1 cellular context compared by ENCODE assay signal in the genomic region with DNA sequence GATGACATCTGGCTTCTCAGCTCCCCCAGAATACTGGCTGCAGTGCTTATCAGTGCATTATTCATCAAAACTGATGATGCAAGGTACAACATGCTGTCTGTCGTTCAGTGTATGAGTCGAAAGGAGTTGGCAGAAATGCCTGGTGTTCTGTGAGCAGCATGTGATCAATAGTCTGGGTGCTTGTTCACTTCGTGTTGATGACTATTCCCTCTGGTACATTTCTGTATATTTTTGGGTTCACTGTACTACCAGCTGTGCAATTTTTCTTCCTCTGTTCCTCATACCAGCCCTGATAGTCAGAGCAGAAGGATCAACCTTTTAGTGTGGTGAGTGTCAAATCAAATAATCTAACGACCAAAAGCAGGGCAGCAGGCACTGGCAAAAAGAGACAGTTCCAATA.
TF ChIP-seq lines count a peak whose summit lies in the region.

No MANE protein-coding gene starts in this region.

TF ChIP-seq in HepG2, 621 proteins besides CTCF, POLR2A, EP300 and RAD21 (continued from another document):
- TF ChIP-seq, protein P1, sequence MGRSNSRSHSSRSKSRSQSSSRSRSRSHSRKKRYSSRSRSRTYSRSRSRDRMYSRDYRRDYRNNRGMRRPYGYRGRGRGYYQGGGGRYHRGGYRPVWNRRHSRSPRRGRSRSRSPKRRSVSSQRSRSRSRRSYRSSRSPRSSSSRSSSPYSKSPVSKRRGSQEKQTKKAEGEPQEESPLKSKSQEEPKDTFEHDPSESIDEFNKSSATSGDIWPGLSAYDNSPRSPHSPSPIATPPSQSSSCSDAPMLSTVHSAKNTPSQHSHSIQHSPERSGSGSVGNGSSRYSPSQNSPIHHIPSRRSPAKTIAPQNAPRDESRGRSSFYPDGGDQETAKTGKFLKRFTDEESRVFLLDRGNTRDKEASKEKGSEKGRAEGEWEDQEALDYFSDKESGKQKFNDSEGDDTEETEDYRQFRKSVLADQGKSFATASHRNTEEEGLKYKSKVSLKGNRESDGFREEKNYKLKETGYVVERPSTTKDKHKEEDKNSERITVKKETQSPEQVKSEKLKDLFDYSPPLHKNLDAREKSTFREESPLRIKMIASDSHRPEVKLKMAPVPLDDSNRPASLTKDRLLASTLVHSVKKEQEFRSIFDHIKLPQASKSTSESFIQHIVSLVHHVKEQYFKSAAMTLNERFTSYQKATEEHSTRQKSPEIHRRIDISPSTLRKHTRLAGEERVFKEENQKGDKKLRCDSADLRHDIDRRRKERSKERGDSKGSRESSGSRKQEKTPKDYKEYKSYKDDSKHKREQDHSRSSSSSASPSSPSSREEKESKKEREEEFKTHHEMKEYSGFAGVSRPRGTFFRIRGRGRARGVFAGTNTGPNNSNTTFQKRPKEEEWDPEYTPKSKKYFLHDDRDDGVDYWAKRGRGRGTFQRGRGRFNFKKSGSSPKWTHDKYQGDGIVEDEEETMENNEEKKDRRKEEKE (IDR thresholded peaks at IDR 0.05), result no peak
- TF ChIP-seq TEAD3 (CRISPR knock-in tag; optimal IDR thresholded peaks at IDR 0.05; ENCODE audit: borderline replicate concordance) (no peak), CAMTA2 (CRISPR knock-in tag; IDR thresholded peaks at IDR 0.05; ENCODE audit: borderline replicate concordance) (no peak), SOX6 (IDR thresholded peaks at IDR 0.05) (no peak), SOX6 (CRISPR knock-in tag; IDR thresholded peaks at IDR 0.05) (no peak), ATAD3A (CRISPR knock-in tag; IDR thresholded peaks at IDR 0.05) (no peak), SOX5 (CRISPR knock-in tag; IDR thresholded peaks at IDR 0.05; ENCODE audit: borderline replicate concordance) (no peak), ZNF652 (CRISPR knock-in tag; IDR thresholded peaks at IDR 0.05; ENCODE audit: borderline replicate concordance, low read depth) (no peak)
- TF ChIP-seq, protein P2, sequence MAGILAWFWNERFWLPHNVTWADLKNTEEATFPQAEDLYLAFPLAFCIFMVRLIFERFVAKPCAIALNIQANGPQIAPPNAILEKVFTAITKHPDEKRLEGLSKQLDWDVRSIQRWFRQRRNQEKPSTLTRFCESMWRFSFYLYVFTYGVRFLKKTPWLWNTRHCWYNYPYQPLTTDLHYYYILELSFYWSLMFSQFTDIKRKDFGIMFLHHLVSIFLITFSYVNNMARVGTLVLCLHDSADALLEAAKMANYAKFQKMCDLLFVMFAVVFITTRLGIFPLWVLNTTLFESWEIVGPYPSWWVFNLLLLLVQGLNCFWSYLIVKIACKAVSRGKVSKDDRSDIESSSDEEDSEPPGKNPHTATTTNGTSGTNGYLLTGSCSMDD (CRISPR knock-in tag; IDR thresholded peaks at IDR 0.05), result no peak
- TF ChIP-seq, protein P3, sequence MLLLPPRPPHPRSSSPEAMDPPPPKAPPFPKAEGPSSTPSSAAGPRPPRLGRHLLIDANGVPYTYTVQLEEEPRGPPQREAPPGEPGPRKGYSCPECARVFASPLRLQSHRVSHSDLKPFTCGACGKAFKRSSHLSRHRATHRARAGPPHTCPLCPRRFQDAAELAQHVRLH (CRISPR knock-in tag; IDR thresholded peaks at IDR 0.05; ENCODE audit: borderline replicate concordance, low read depth), result no peak
